Comparison of ENCODE assay signal across 11 cellular contexts in the genomic region with DNA sequence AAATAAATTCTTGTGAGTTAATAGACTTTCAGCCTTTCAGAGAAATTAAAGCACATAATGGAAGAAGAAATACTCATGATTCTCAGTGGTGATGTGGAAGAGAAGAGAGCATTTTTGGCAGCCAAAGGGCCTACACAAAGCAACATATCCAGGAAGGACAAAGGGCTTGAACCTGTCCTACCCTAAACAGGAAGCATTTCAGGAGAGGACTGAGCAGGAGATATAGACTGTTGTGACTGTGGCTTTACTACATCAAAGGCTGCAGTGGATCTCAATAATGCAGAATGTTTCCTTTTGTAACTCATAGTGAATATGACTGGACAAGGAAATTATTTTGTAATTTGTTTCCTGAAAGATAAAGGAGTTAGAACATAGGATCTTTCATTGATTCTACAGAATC. TPM values are rescaled to one million over a fixed set of nuclear protein-coding genes. Genes with fewer than 3 reads are reported as not detected.
DNase-seq lines count a peak whose midpoint lies in the region; ATAC-seq, FAIRE-seq and TF ChIP-seq lines count a peak whose summit lies in the region.
"Had no signal": no experiment of that assay in that cellular context is flagged by ENCODE, and none has a peak within 500 bp of the region (broad histone marks: within the 10 kb centered on the region; RNA-seq: fewer than 3 reads in every experiment).

No MANE protein-coding gene starts in this region.

- in situ Hi-C loops in GM12878 (cut with MboI), result loop anchor here (10.0 kb wide), 1 partner anchor 230 kb away; no protein-coding TSS in a partner anchor

- CTCF ChIA-PET in CD8-positive, alpha-beta memory T cell (lab: Charles Lee), result interaction anchor here (1.0 to 1.6 kb wide), 3 partner anchors 25 to 90 kb away, joined by 3 to 6 read pairs (median 3); no protein-coding TSS in a partner anchor
- CTCF ChIA-PET in GM12878 (lab: Yijun Ruan, JAX) (no interaction called here), HEK293T (lab: Yijun Ruan, JAX) (interaction anchor here (0.6 kb wide), 1 partner anchor 65 kb away, joined by 3 read pairs; no protein-coding TSS in a partner anchor)

- no peak for DNase-seq in CD8-positive, alpha-beta memory T cell
- peak; percentile 34 to 44 for DNase-seq in Kasumi-1 (lab: John Stamatoyannopoulos, UW)
- DNase-seq in GM12878 (ENCODE audit: low read depth, low spot score), result no peak
- no peak for DNase-seq in nephron progenitor cell
- DNase-seq in CD1c-positive myeloid dendritic cell (ENCODE audit: extremely low spot score), result no peak
- DNase-seq in effector CD4-positive, alpha-beta T cell, result no peak
- DNase-seq in HEK293T (ENCODE audit: extremely low spot score), result no peak
- DNase-seq: activated gamma-delta T cell; effector CD8-positive, alpha-beta T cell; NCI-H1930 had no signal

- no peak for TF ChIP-seq EP300 in GM12878 (IDR thresholded peaks at IDR 0.05; ENCODE audit: borderline replicate concordance in 1 of 2, control insufficient read depth in 1 of 2, low read depth in 2 of 2, low read length in 2 of 2)

- intact Hi-C loops in GM12878 (cut with micrococcal nuclease; ENCODE audit: unreplicated experiment), result loop anchor here (5.0 kb wide), 3 partner anchors 58 to 218 kb away; no protein-coding TSS in a partner anchor

- H3K4me3 Mint-ChIP-seq in CD8-positive, alpha-beta memory T cell, result peak overlapping the region; percentile 91 to 100 (median 99)
- peak overlapping the region; percentile 95 for H3K4me3 Mint-ChIP-seq in nephron progenitor cell

- H3K36me3 Mint-ChIP-seq in CD8-positive, alpha-beta memory T cell, result peaks cover 9 to 36% (median 10%) of the 10 kb centered on the region in 3 donors
- peaks cover 4% of the 10 kb centered on the region for H3K36me3 Mint-ChIP-seq in nephron progenitor cell (ENCODE audit: low read depth)

- H3K4me1 ChIP-seq in CD8-positive, alpha-beta memory T cell (ENCODE audit: insufficient read depth, low read length), result peaks cover 32% of the 10 kb centered on the region
- peaks cover 4% of the 10 kb centered on the region; the same call in 1 of the 2 replicates for H3K4me1 ChIP-seq in GM12878 (ENCODE audit: control insufficient read depth, insufficient read depth, low read length)

- TF ChIP-seq CTCF in GM12878 (IDR thresholded peaks at IDR 0.05 in 2 of 3, conservative IDR thresholded peaks at IDR 0.05 in 1 of 3; ENCODE audit: control insufficient read depth in 2 of 3, extremely low read depth in 1 of 3, insufficient read depth in 1 of 3, low read depth in 3 of 3, low read length in 3 of 3) (no peak), nephron progenitor cell (IDR thresholded peaks at IDR 0.05) (no peak)

- H3K9ac ChIP-seq in GM12878 (ENCODE audit: control insufficient read depth, insufficient read depth, low read length), result no peak overlapping the region

- H3K4me1 Mint-ChIP-seq in CD8-positive, alpha-beta memory T cell, result peaks cover 49 to 62% (median 56%) of the 10 kb centered on the region in 3 donors
- peaks cover 47% of the 10 kb centered on the region for H3K4me1 Mint-ChIP-seq in nephron progenitor cell

- FAIRE-seq in GM12878 (lab: Jason Lieb, UNC), result no peak

- SMC1A ChIA-PET in GM12878 (lab: Charles Lee; ENCODE audit: uncharacterized antibody, unreplicated experiment), result interaction anchor here (1.2 to 1.4 kb wide), 2 partner anchors 74 to 80 kb away, joined by 3 read pairs; no protein-coding TSS in a partner anchor

- H2AFZ ChIP-seq in GM12878 (ENCODE audit: control insufficient read depth, low read depth, low read length), result no peak overlapping the region

- POLR2A ChIA-PET in CD8-positive, alpha-beta memory T cell (lab: Charles Lee), result interaction anchor here (0.7 kb wide), 2 partner anchors 31 to 112 kb away, joined by 3 read pairs; no protein-coding TSS in a partner anchor
- POLR2A ChIA-PET in GM12878 (lab: Charles Lee) (interaction anchor here (1.1 kb wide), 1 partner anchor 80 kb away, joined by 3 read pairs; no protein-coding TSS in a partner anchor), HEK293T (lab: Yijun Ruan, JAX) (interaction anchor here (1.6 kb wide), 1 partner anchor 9 kb away, joined by 3 read pairs; no protein-coding TSS in a partner anchor)

- H3K79me2 ChIP-seq in GM12878 (ENCODE audit: control insufficient read depth, insufficient read depth, low read length), result peaks cover 35% of the 10 kb centered on the region

- peak overlapping the region; percentile 51; the same call in 1 of the 2 replicates for H3K4me2 ChIP-seq in GM12878 (ENCODE audit: control insufficient read depth, insufficient read depth)

- H3K27ac Mint-ChIP-seq in CD8-positive, alpha-beta memory T cell, result peak overlapping the region; percentile 94 to 100 (median 99)
- peak overlapping the region; percentile 76 for H3K27ac Mint-ChIP-seq in nephron progenitor cell

- H3K9me3 ChIP-seq in CD8-positive, alpha-beta memory T cell (ENCODE audit: low read length), result no peaks in the 10 kb centered on the region
- H3K9me3 ChIP-seq in GM12878 (replicated peaks; ENCODE audit: control insufficient read depth, insufficient read depth, low read length), result no peaks in the 10 kb centered on the region

- H3K27me3 ChIP-seq in CD8-positive, alpha-beta memory T cell (ENCODE audit: insufficient read depth, low read length, poor library complexity, severe bottlenecking), result no peaks in the 10 kb centered on the region
- no peaks in the 10 kb centered on the region for H3K27me3 ChIP-seq in GM12878 (replicated peaks in 1 of 2; ENCODE audit: control insufficient read depth in 2 of 2, insufficient read depth in 2 of 2, low read length in 1 of 2)

- peaks cover 0 to 13% of the 10 kb centered on the region in 2 donors for H3K27me3 Mint-ChIP-seq in CD8-positive, alpha-beta memory T cell
- no peaks in the 10 kb centered on the region for H3K27me3 Mint-ChIP-seq in nephron progenitor cell (ENCODE audit: low read depth, poor library complexity)

- no peak overlapping the region for H3K4me3 ChIP-seq in CD8-positive, alpha-beta memory T cell (ENCODE audit: low read length)
- H3K4me3 ChIP-seq in GM12878, result 0 out of 2 replicates have a peak overlapping the region, but pooled peaks have one; percentile 81

- BruUV-seq in GM12878 (replicated peaks; lab: Mats Ljungman, UMichigan), result no TSS peak

- ATAC-seq in GM12878 (peak; percentile 14; the same call in 1 of the 3 replicates), HG03135 (IDR thresholded peaks at IDR 0.05; ENCODE audit: unreplicated experiment) (no peak)

- H3K36me3 ChIP-seq in CD8-positive, alpha-beta memory T cell (ENCODE audit: insufficient read depth, low read length), result no peaks in the 10 kb centered on the region
- no peaks in the 10 kb centered on the region for H3K36me3 ChIP-seq in GM12878 (ENCODE audit: control insufficient read depth in 2 of 2, insufficient read depth in 2 of 2, low read length in 1 of 2)

- peak overlapping the region; percentile 99 for H3K27ac ChIP-seq in CD8-positive, alpha-beta memory T cell (ENCODE audit: low read depth, low read length)
- no peak overlapping the region for H3K27ac ChIP-seq in GM12878 (ENCODE audit: control insufficient read depth, insufficient read depth)

- no peaks in the 10 kb centered on the region for H4K20me1 ChIP-seq in GM12878 (ENCODE audit: control insufficient read depth, insufficient read depth)

- TF ChIP-seq POLR2A in GM12878 (IDR thresholded peaks at IDR 0.05; ENCODE audit: low read depth, low read length), result no peak

- RAD21 ChIA-PET in GM12878 (lab: Charles Lee; ENCODE audit: unreplicated experiment), result interaction anchor here (1.0 to 1.1 kb wide), 2 partner anchors 51 to 80 kb away, joined by 3 to 6 read pairs; no protein-coding TSS in a partner anchor

- no peak for TF ChIP-seq RAD21 in GM12878 (IDR thresholded peaks at IDR 0.05; ENCODE audit: insufficient read depth, low read depth, low read length)

- H3K9me3 Mint-ChIP-seq in CD8-positive, alpha-beta memory T cell, result peaks cover 0 to 3% (median 0%) of the 10 kb centered on the region in 5 donors
- peaks cover 3% of the 10 kb centered on the region for H3K9me3 Mint-ChIP-seq in nephron progenitor cell

TF ChIP-seq in GM12878, 131 proteins besides CTCF, POLR2A, EP300 and RAD21:
- TF ChIP-seq HDAC2 (IDR thresholded peaks at IDR 0.05), result no peak
- no peak for TF ChIP-seq EGR1 (IDR thresholded peaks at IDR 0.05; ENCODE audit: borderline replicate concordance in 1 of 2, low read depth in 2 of 2, low read length in 2 of 2)

TF ChIP-seq in HEK293T, 16 proteins besides CTCF, POLR2A, EP300 and RAD21 (continues in another document):
- TF ChIP-seq BHLHE40 (IDR thresholded peaks at IDR 0.05; ENCODE audit: borderline replicate concordance) (no peak), LEF1 (IDR thresholded peaks at IDR 0.05; ENCODE audit: borderline replicate concordance) (no peak), FOXK2 (IDR thresholded peaks at IDR 0.05) (no peak), ELF4 (IDR thresholded peaks at IDR 0.05) (no peak), ZNF384 (IDR thresholded peaks at IDR 0.05) (no peak), L3MBTL2 (conservative IDR thresholded peaks at IDR 0.05) (no peak)
- TF ChIP-seq, protein P1, sequence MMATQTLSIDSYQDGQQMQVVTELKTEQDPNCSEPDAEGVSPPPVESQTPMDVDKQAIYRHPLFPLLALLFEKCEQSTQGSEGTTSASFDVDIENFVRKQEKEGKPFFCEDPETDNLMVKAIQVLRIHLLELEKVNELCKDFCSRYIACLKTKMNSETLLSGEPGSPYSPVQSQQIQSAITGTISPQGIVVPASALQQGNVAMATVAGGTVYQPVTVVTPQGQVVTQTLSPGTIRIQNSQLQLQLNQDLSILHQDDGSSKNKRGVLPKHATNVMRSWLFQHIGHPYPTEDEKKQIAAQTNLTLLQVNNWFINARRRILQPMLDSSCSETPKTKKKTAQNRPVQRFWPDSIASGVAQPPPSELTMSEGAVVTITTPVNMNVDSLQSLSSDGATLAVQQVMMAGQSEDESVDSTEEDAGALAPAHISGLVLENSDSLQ (IDR thresholded peaks at IDR 0.05), result no peak

RNA-seq across cellular contexts. Expression of a gene that starts 1.3 kb away (rescaled TPM):
- 10 to 100 TPM; 55.4 to 58.4 TPM for total RNA-seq in CD8-positive, alpha-beta memory T cell
- polyA plus RNA-seq in CD8-positive, alpha-beta memory T cell, result 142 TPM
- 266 and 283 TPM in 2 replicates for total RNA-seq in GM12878 (2013; cell fraction: nucleolus; rRNA removed)
- total RNA-seq in GM12878 (2014; rRNA removed) (18.8 and 28.2 TPM in 2 replicates), GM12878 (2014; rRNA removed; fragmentation: Illumina TruSeq; extraction: Trizol) (33.9 and 37.6 TPM in 2 replicates), GM12878 (2021) (34.5 and 37.0 TPM in 2 replicates)
- 16.4 TPM for polyA plus RNA-seq in GM12878 (2011; ENCODE audit: low read depth)
- polyA plus RNA-seq in GM12878 (2011; rRNA removed) (65.2 and 92.4 TPM in 2 replicates), GM12878 (2014; fragmentation: Illumina TruSeq; extraction: Trizol) (32.3 and 43.8 TPM in 2 replicates), GM12878 (2014; fragmentation: Nextera tagmentation; extraction: Ambion mirVana) (10 to 100 TPM in 1 of 2 experiments, 1 to 10 TPM in 1; 9.1 to 11.9 TPM), GM12878 (2014; rRNA removed) (21.7 and 23.4 TPM in 2 replicates), GM12878 (2016; fragmentation: Nextera tagmentation; extraction: Ambion mirVana) (10 to 100 TPM; 16.0 to 19.5 TPM)
- polyA plus RNA-seq in GM12878 (2011; cell fraction: cytosol; rRNA removed), result 35.4 and 36.7 TPM in 2 replicates
- 80.6 and 103 TPM in 2 replicates for polyA plus RNA-seq in GM12878 (2011; cell fraction: nucleus; rRNA removed)
- 18.9 and 24.8 TPM in 2 replicates for polyA plus RNA-seq in GM12878 (2012)
- polyA minus RNA-seq in GM12878 (2011; rRNA and poly(A)+ RNA removed), result 114 and 133 TPM in 2 replicates
- 23.8 and 24.2 TPM in 2 replicates for polyA minus RNA-seq in GM12878 (2011; cell fraction: cytosol; rRNA and poly(A)+ RNA removed)
- 185 and 276 TPM in 2 replicates for polyA minus RNA-seq in GM12878 (2011; cell fraction: nucleus; rRNA and poly(A)+ RNA removed)

Comparison
In these comparisons a context has a peak if more than half of its experiments do, and no peak if none do; other contexts are left out.
1. DNase-seq: peak in Kasumi-1 (2 of 2); none in CD8-positive, alpha-beta memory T cell (0 of 5), GM12878 (single experiment), nephron progenitor cell (single experiment), CD1c-positive myeloid dendritic cell (single experiment), effector CD4-positive, alpha-beta T cell (single experiment) and HEK293T (single experiment).